In the genomic region with DNA sequence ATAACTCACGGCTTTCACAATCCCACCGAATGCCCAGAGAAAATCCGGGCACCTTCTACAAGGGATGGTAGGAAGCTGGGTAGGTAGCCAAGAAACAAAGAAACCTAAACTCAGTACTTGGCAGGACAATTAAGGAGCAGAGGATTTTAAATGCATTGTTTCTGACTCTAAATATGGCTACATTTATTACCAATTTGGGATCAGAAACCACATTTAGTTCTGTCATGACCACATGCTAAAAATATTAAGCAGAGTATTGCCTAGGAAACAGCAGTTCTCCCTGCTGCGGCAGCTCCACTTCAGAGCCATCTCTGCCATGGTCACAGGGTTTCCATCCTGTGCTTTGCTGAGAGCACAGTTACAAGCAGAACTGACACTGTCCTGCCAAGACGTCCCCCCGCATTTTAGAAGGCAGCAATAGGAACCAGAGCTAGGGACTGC, we compare ENCODE assay signal across 12 cellular contexts. TPM values are rescaled to one million over a fixed set of nuclear protein-coding genes. Genes with fewer than 3 reads are reported as not detected.
DNase-seq lines count a peak whose midpoint lies in the region; ATAC-seq lines count a peak whose summit lies in the region.
"Had no signal": no experiment of that assay in that cellular context is flagged by ENCODE, and none has a peak within 500 bp of the region (broad histone marks: within the 10 kb centered on the region; RNA-seq: fewer than 3 reads in every experiment).

No MANE protein-coding gene starts in this region.

- peak overlapping the region; percentile 2 for H3K27ac ChIP-seq in muscle layer of duodenum (ENCODE audit: low read length)
- H3K27ac ChIP-seq: SJSA1 had no signal

- peaks cover 20% of the 10 kb centered on the region for H3K4me1 Mint-ChIP-seq in activated T-cell treated with anti-CD3 and anti-CD28 coated beads, Interleukin-2, amount 50 U/mL, for 4 hours (ENCODE audit: low read depth)

- peaks cover 23 to 37% of the 10 kb centered on the region in 2 donors for H3K4me1 ChIP-seq in muscle layer of duodenum (ENCODE audit: control insufficient read depth in 1 of 2, insufficient read depth in 2 of 2, low read length in 2 of 2)

- H3K4me3 ChIP-seq in muscle layer of duodenum (ENCODE audit: low read depth in 1 of 2, low read length in 2 of 2), result no peak overlapping the region
- H3K4me3 ChIP-seq: SJSA1 had no signal

- H3K9me3 Mint-ChIP-seq in activated T-cell treated with anti-CD3 and anti-CD28 coated beads, Interleukin-2, amount 50 U/mL, for 4 hours, result no peaks in the 10 kb centered on the region

- H3K9me3 ChIP-seq in muscle layer of duodenum (ENCODE audit: control insufficient read depth in 1 of 2, low read length in 2 of 2), result no peaks in the 10 kb centered on the region
- H3K9me3 ChIP-seq: SJSA1 had no signal

- no peak for ATAC-seq in activated T-cell treated with anti-CD3 and anti-CD28 coated beads, Interleukin-2, amount 50 U/mL, for 4 hours
- ATAC-seq: activated CD8-positive, alpha-beta memory T cell treated with anti-CD3 and anti-CD28 coated beads, Interleukin-2, amount 10 ng/mL, durations not matched to agents 7 days and 5 days had no signal

- no peaks in the 10 kb centered on the region for H3K36me3 ChIP-seq in muscle layer of duodenum (ENCODE audit: control insufficient read depth in 1 of 2, insufficient read depth in 2 of 2, low read length in 2 of 2)
- H3K36me3 ChIP-seq: SJSA1 had no signal

- H3K36me3 Mint-ChIP-seq in activated T-cell treated with anti-CD3 and anti-CD28 coated beads, Interleukin-2, amount 50 U/mL, for 4 hours (ENCODE audit: insufficient read depth), result peaks cover 6% of the 10 kb centered on the region
- H3K36me3 Mint-ChIP-seq: activated CD8-positive, alpha-beta memory T cell treated with anti-CD3 and anti-CD28 coated beads, Interleukin-2, amount 10 ng/mL, durations not matched to agents 7 days and 5 days had no signal

- no peaks in the 10 kb centered on the region for H3K27me3 ChIP-seq in muscle layer of duodenum (ENCODE audit: low read depth, low read length)
- H3K27me3 ChIP-seq: SJSA1 had no signal

- no peaks in the 10 kb centered on the region for H3K27me3 Mint-ChIP-seq in activated T-cell treated with anti-CD3 and anti-CD28 coated beads, Interleukin-2, amount 50 U/mL, for 4 hours (ENCODE audit: low read depth)
- H3K27me3 Mint-ChIP-seq: activated CD8-positive, alpha-beta memory T cell treated with anti-CD3 and anti-CD28 coated beads, Interleukin-2, amount 10 ng/mL, durations not matched to agents 7 days and 5 days had no signal

- DNase-seq in AG08395 (ENCODE audit: low spot score), result peak; percentile 78
- DNase-seq in M059J (ENCODE audit: low read depth), result peak; percentile 46
- DNase-seq in dedifferentiated amniotic fluid mesenchymal stem cell (ENCODE audit: extremely low spot score), result peak; percentile 54
- DNase-seq in activated effector memory CD4-positive, alpha-beta T cell treated with Interleukin-2 at 50 U/mL for 16 hours, result no peak
- DNase-seq in NCI-H82 (lab: John Stamatoyannopoulos, UW), result no peak
- DNase-seq in DMS 273 (lab: John Stamatoyannopoulos, UW; ENCODE audit: unreplicated experiment), result no peak
- DNase-seq in activated T-cell treated with anti-CD3 and anti-CD28 coated beads, Interleukin-2, amount 50 U/mL, for 4 hours, result no peak
- DNase-seq: activated CD8-positive, alpha-beta memory T cell treated with anti-CD3 and anti-CD28 coated beads, Interleukin-2, amount 10 ng/mL, durations not matched to agents 7 days and 5 days; cortex of kidney; NCI-H187 treated with DMSO at 0.1 percent for 48 hours had no signal

- no peak overlapping the region for H3K4me3 Mint-ChIP-seq in activated T-cell treated with anti-CD3 and anti-CD28 coated beads, Interleukin-2, amount 50 U/mL, for 4 hours
- H3K4me3 Mint-ChIP-seq: activated CD8-positive, alpha-beta memory T cell treated with anti-CD3 and anti-CD28 coated beads, Interleukin-2, amount 10 ng/mL, durations not matched to agents 7 days and 5 days had no signal

RNA-seq across cellular contexts. Expression of gene SIL1, which starts 57.5 kb away (rescaled TPM):
- total RNA-seq in M059J (2014; rRNA removed; shearing (Covaris generic)), result 50.8 and 61.5 TPM in 2 replicates
- total RNA-seq in activated T-cell treated with anti-CD3 and anti-CD28 coated beads, Interleukin-2, amount 50 U/mL, for 4 hours, result 10 to 100 TPM; 17.8 to 26.1 (median 22.9) TPM

Comparison
In these comparisons a context has a peak if more than half of its experiments do, and no peak if none do; other contexts are left out.
1. DNase-seq: peak in AG08395 (single experiment), M059J (single experiment) and dedifferentiated amniotic fluid mesenchymal stem cell (single experiment); none in activated effector memory CD4-positive, alpha-beta T cell treated with Interleukin-2 at 50 U/mL for 16 hours (single experiment), NCI-H82 (single experiment), DMS 273 (single experiment) and activated T-cell treated with anti-CD3 and anti-CD28 coated beads, Interleukin-2, amount 50 U/mL, for 4 hours (single experiment).